Comparison of ENCODE assay signal across 17 cellular contexts in the genomic region with DNA sequence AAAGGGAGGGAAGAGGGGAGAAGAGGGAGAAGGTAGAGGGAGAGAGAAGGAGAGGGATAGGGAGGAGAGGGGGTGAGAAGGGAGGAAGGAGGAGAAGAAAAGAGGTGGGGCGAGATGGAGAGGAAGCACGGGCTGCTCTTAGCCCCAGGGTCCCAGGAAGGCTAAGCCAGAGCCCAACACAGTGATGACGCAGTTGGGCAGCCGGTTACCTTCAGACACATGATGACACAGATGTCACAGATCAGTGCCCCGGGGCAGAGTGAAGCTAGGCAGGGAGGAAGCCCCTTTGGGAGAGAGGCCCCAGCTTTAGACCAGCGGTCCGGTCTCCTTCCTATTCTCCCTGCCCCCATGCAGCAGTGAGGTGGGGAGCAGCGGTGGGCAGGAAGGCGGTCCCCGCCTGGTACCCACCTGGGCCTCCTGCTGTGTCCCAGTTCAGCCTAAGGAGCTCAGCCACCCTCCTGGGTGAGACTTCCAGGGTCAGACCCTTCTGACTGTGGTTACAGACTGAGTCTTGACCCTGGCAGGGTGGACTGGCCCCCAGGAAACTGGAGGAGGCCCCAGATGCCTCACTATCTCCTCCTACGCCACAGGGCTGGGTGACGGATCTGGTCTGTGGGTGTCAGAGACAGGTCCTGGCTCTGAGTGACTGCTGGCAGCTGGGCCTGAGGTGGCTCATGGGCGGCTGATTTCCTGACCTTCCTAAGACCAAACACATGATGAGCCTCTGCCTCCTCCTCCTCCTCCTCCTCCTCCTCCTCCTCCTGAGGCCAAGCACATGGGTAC. TPM values are rescaled to one million over a fixed set of nuclear protein-coding genes. Genes with fewer than 3 reads are reported as not detected.
"Had no signal": no experiment of that assay in that cellular context is flagged by ENCODE, and none has a peak within 500 bp of the region (broad histone marks: within the 10 kb centered on the region; RNA-seq: fewer than 3 reads in every experiment).

No MANE protein-coding gene starts in this region.

- H3K9me3 ChIP-seq: adrenal gland, psoas muscle, sigmoid colon, uterus had no signal

- ATAC-seq: activated CD8-positive, alpha-beta T cell treated with anti-CD3 and anti-CD28 coated beads for 36 hours; activated T-cell treated with anti-CD3 and anti-CD28 coated beads, Interleukin-2, amount 50 U/mL, for 4 hours; esophagus mucosa; psoas muscle had no signal

- H3K36me3 ChIP-seq: adrenal gland, cardiac muscle cell, sigmoid colon, uterus had no signal

- H3K4me1 ChIP-seq: adrenal gland, psoas muscle, sigmoid colon, uterus had no signal

- H3K4me3 Mint-ChIP-seq: activated CD8-positive, alpha-beta T cell treated with anti-CD3 and anti-CD28 coated beads for 36 hours; activated T-cell treated with anti-CD3 and anti-CD28 coated beads, Interleukin-2, amount 50 U/mL, for 4 hours had no signal

- DNase-seq: activated CD4-positive, alpha-beta T cell treated with anti-CD3 and anti-CD28 coated beads for 4 hours; activated CD8-positive, alpha-beta T cell treated with anti-CD3 and anti-CD28 coated beads for 36 hours; activated effector memory CD4-positive, alpha-beta T cell treated with Interleukin-2 at 50 U/mL for 16 hours; activated naive CD4-positive, alpha-beta T cell treated with anti-CD3 and anti-CD28 coated beads, Interleukin-2, amount 50 U/mL, for 16 hours; activated T-cell treated with anti-CD3 and anti-CD28 coated beads, Interleukin-2, amount 50 U/mL, for 4 hours; hippocampal formation; kidney; psoas muscle; sigmoid colon; stimulated activated CD4-positive, alpha-beta T cell treated with anti-CD3 and anti-CD28 coated beads, Interleukin-1b, Interleukin-23, amount 100 ng/mL, for 48 hours; T-helper 1 cell; T1000; uterus had no signal

- H3K27me3 ChIP-seq: adrenal gland, cardiac muscle cell, uterus had no signal

- H3K27ac ChIP-seq: adrenal gland, cardiac muscle cell, psoas muscle, sigmoid colon, uterus, VCaP had no signal

- H3K4me3 ChIP-seq: adrenal gland, cardiac muscle cell, psoas muscle, sigmoid colon, uterus had no signal

- H3K9me3 Mint-ChIP-seq: activated CD8-positive, alpha-beta T cell treated with anti-CD3 and anti-CD28 coated beads for 36 hours; activated T-cell treated with anti-CD3 and anti-CD28 coated beads, Interleukin-2, amount 50 U/mL, for 4 hours had no signal

- H3K27ac Mint-ChIP-seq: activated CD8-positive, alpha-beta T cell treated with anti-CD3 and anti-CD28 coated beads for 36 hours had no signal

RNA-seq across cellular contexts. Expression of gene LINGO1, which starts 38.8 kb away (rescaled TPM):
- total RNA-seq: activated CD8-positive, alpha-beta T cell treated with anti-CD3 and anti-CD28 coated beads for 36 hours; activated T-cell treated with anti-CD3 and anti-CD28 coated beads, Interleukin-2, amount 50 U/mL, for 4 hours had no signal
